In the genomic region with DNA sequence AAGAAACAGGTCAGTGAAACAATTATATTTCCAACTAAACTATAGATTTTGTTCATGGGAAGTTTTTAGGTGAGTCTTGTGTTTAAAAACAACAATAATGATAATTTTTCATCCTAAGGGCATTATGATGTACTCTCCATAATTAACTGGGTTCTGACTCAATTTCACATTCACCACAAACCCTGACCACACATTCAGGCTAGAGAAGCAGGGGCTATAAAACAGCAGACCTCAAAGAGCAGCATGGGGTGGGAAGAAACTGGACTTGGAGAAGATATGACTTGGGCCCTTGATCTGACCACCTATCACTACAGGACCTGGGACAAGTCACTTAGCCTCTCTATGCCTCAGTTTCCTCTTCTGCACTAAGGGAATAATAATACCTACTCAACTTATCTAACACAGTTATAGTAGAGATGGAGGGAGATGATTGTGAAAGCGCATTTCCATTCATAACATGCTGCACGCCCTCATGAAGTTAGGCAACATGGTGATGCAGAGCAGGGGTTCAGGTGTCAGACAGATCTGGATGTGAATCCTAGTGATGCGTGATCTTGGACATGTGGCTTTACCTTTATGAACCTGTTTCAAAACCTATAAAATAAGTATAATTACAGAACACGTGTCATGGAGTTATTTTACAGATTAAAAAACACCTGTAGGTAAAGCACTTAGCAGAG, we compare ENCODE assay signal across 1 cellular context.
A peak's percentile ranks its signal among the peaks of the same experiment; 100 is the strongest.
TF ChIP-seq lines count a peak whose summit lies in the region.

No MANE protein-coding gene starts in this region.

TF ChIP-seq in IMR-90, 13 proteins besides CTCF, POLR2A, EP300 and RAD21:
- TF ChIP-seq CEBPB (IDR thresholded peaks at IDR 0.05; ENCODE audit: low read depth, low read length) (peak; percentile 34), RCOR1 (IDR thresholded peaks at IDR 0.05; ENCODE audit: insufficient replicate concordance, low read length) (no peak)
